20 cellular contexts compared by ENCODE assay signal in the genomic region with DNA sequence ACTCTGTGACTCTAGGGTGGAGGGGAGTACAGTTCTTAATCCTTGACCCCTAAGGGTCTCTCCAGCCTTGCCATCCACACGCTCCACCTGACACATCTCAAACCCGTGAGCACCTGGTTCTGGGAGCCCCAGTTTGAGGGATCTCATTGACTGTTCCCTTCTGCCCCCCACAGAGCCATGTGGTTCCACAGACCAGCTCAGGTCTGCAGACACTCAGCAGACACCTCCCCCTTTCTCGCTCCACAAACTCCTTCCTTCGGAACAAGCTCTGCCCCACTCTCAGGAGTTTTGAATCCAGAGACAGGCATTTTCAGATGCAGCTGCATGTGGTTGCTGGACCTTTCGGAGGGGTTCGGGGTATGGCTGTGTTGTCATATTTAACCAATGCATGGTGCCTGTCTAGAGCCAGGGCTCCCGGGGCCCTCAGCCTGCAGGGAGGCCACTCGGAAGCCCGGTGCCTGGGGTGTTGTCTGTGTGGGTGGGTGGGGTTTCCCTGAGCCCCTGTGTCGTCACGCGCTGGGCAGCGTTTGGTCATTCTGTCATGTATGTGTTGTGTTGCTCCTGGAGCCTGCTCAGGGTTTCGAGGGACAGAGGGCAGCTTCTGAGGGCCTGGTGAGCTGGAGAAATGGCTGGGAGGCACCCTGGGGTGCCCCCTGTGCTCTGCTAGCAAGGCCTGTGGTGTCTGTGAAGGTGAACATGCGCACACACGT.
"Had no signal": no experiment of that assay in that cellular context is flagged by ENCODE, and none has a peak within 500 bp of the region (broad histone marks: within the 10 kb centered on the region; RNA-seq: fewer than 3 reads in every experiment).

No MANE protein-coding gene starts in this region.

- H3K27me3 ChIP-seq: brain microvascular endothelial cell, heart left ventricle, suprapubic skin had no signal

- H3K4me3 Mint-ChIP-seq: activated CD4-positive, alpha-beta T cell treated with anti-CD3 and anti-CD28 coated beads, Interleukin-2, amount 10 ng/mL, durations not matched to agents 7 days and 5 days; activated naive CD8-positive, alpha-beta T cell treated with anti-CD3 and anti-CD28 coated beads, Interleukin-2, amount 10 ng/mL, durations not matched to agents 7 days and 5 days; dendritic cell treated with granulocyte-macrophage colony-stimulating factor and Interleukin-4, amounts not matched to agents 40 ng/mL and 50 ng/mL, for 4 days; immature natural killer cell; mesothelial cell of epicardium had no signal

- DNase-seq: activated CD4-positive, alpha-beta T cell treated with anti-CD3 and anti-CD28 coated beads, Interleukin-2, amount 10 ng/mL, durations not matched to agents 7 days and 5 days; activated CD4-positive, CD25-positive, alpha-beta regulatory T cell; activated gamma-delta T cell treated with Interleukin-2 at 50 U/mL for 16 hours; activated naive CD8-positive, alpha-beta T cell treated with anti-CD3 and anti-CD28 coated beads, Interleukin-2, amount 10 ng/mL, durations not matched to agents 7 days and 5 days; brain microvascular endothelial cell; cerebellar nuclear complex; effector memory CD4-positive, alpha-beta T cell; foreskin melanocyte; heart left ventricle; immature natural killer cell; naive B cell; retina; stimulated activated CD4-positive, alpha-beta T cell treated with anti-CD3 and anti-CD28 coated beads, Interleukin-4, amount 100 ng/mL, for 24 hours; stimulated activated naive CD4-positive, alpha-beta T cell treated with Interleukin-2 at 50 U/mL for 16 hours; SW 1271 had no signal

- H3K4me3 ChIP-seq: heart left ventricle, lung, skin epidermis, suprapubic skin had no signal

- H3K27ac Mint-ChIP-seq: activated CD4-positive, alpha-beta T cell treated with anti-CD3 and anti-CD28 coated beads, Interleukin-2, amount 10 ng/mL, durations not matched to agents 7 days and 5 days; activated naive CD8-positive, alpha-beta T cell treated with anti-CD3 and anti-CD28 coated beads, Interleukin-2, amount 10 ng/mL, durations not matched to agents 7 days and 5 days; dendritic cell treated with granulocyte-macrophage colony-stimulating factor and Interleukin-4, amounts not matched to agents 40 ng/mL and 50 ng/mL, for 4 days; mesothelial cell of epicardium had no signal

- H3K27ac ChIP-seq: brain microvascular endothelial cell, suprapubic skin had no signal

- H3K9me3 ChIP-seq: heart left ventricle, suprapubic skin had no signal

- H3K27me3 Mint-ChIP-seq: activated CD4-positive, alpha-beta T cell treated with anti-CD3 and anti-CD28 coated beads, Interleukin-2, amount 10 ng/mL, durations not matched to agents 7 days and 5 days; activated naive CD8-positive, alpha-beta T cell treated with anti-CD3 and anti-CD28 coated beads, Interleukin-2, amount 10 ng/mL, durations not matched to agents 7 days and 5 days; dendritic cell treated with granulocyte-macrophage colony-stimulating factor and Interleukin-4, amounts not matched to agents 40 ng/mL and 50 ng/mL, for 4 days; naive B cell had no signal

- H3K4me1 Mint-ChIP-seq: activated CD4-positive, alpha-beta T cell treated with anti-CD3 and anti-CD28 coated beads, Interleukin-2, amount 10 ng/mL, durations not matched to agents 7 days and 5 days; mesothelial cell of epicardium had no signal

- H3K9me3 Mint-ChIP-seq: activated CD4-positive, alpha-beta T cell treated with anti-CD3 and anti-CD28 coated beads, Interleukin-2, amount 10 ng/mL, durations not matched to agents 7 days and 5 days; activated naive CD8-positive, alpha-beta T cell treated with anti-CD3 and anti-CD28 coated beads, Interleukin-2, amount 10 ng/mL, durations not matched to agents 7 days and 5 days; dendritic cell treated with granulocyte-macrophage colony-stimulating factor and Interleukin-4, amounts not matched to agents 40 ng/mL and 50 ng/mL, for 4 days; immature natural killer cell; mesothelial cell of epicardium; naive B cell had no signal
